16 cellular contexts compared by ENCODE assay signal in genomic region chr7:116872026-116872425, GRCh38. TPM values are rescaled to one million over a fixed set of nuclear protein-coding genes. Genes with fewer than 3 reads are reported as not detected.
DNase-seq lines count a peak whose midpoint lies in the region; ATAC-seq and TF ChIP-seq lines count a peak whose summit lies in the region.
"Had no signal": no experiment of that assay in that cellular context is flagged by ENCODE, and none has a peak within 500 bp of the region (broad histone marks: within the 10 kb centered on the region; RNA-seq: fewer than 3 reads in every experiment).

No MANE protein-coding gene starts in this region.

- no peak overlapping the region for H2AFZ ChIP-seq in GM23338

- no peak overlapping the region for H3K9ac ChIP-seq in endodermal cell (ENCODE audit: extremely low read depth, low read length, poor library complexity, severe bottlenecking)

- no peaks in the 10 kb centered on the region for H3K27me3 Mint-ChIP-seq in activated CD4-positive, alpha-beta T cell treated with anti-CD3 and anti-CD28 coated beads, Interleukin-2, amount 10 ng/mL, durations not matched to agents 7 days and 5 days
- H3K27me3 Mint-ChIP-seq in GM23338 (ENCODE audit: insufficient read depth, low read depth, poor library complexity) (peaks cover 1% of the 10 kb centered on the region), endodermal cell (ENCODE audit: insufficient read depth) (no peaks in the 10 kb centered on the region)

- peaks cover 70% of the 10 kb centered on the region for H4K20me1 ChIP-seq in GM23338 (replicated peaks; ENCODE audit: insufficient read depth)

- 100% methylated on average over 1 of the region's 1 CpG; no CpG with 5 or more reads in 1 of the 2 experiments for WGBS in endodermal cell (ENCODE audit: insufficient coverage in 1 of 2, insufficient read length in 1 of 2), 2 experiments

- H3K27ac Mint-ChIP-seq in activated CD4-positive, alpha-beta T cell treated with anti-CD3 and anti-CD28 coated beads, Interleukin-2, amount 10 ng/mL, durations not matched to agents 7 days and 5 days = peak overlapping the region; percentile 27
- H3K27ac Mint-ChIP-seq in GM23338 (0 out of 2 replicates have a peak overlapping the region, but pooled peaks have one; percentile 22), endodermal cell (peak overlapping the region; percentile 15)

- H3K36me3 ChIP-seq in GM23338 (ENCODE audit: insufficient read depth) (no peaks in the 10 kb centered on the region), endodermal cell (ENCODE audit: control insufficient read depth, insufficient read depth, low read length) (peaks cover 29% of the 10 kb centered on the region)
- H3K36me3 ChIP-seq: lower lobe of right lung had no signal

- no peak for DNase-seq in activated CD4-positive, alpha-beta T cell treated with anti-CD3 and anti-CD28 coated beads, Interleukin-2, amount 10 ng/mL, durations not matched to agents 7 days and 5 days
- DNase-seq in activated CD4-positive, alpha-beta T cell treated with anti-CD3 and anti-CD28 coated beads, Interleukin-2, amount 50 U/mL, for 1 hour = no peak
- DNase-seq in GM23338 (ENCODE audit: low spot score) (no peak), endodermal cell (no peak), pulmonary artery endothelial cell (ENCODE audit: low read depth, low spot score) (peak; percentile 46), NCI-H2227 (lab: John Stamatoyannopoulos, UW; ENCODE audit: unreplicated experiment) (no peak), NCI-H187 (lab: John Stamatoyannopoulos, UW) (no peak)
- DNase-seq: activated T-cell treated with anti-CD3 and anti-CD28 coated beads, Interleukin-2, amount 50 U/mL, for 4 hours; hypothalamus; lower lobe of right lung; NCI-H2171 treated with DMSO at 0.1 percent for 48 hours; SIG-M5; stimulated activated CD4-positive, alpha-beta T cell treated with anti-CD3 and anti-CD28 coated beads, Interleukin-15, amount 100 ng/mL, for 24 hours had no signal

- no peaks in the 10 kb centered on the region for H3K9me2 ChIP-seq in GM23338 (ENCODE audit: insufficient read depth)

- no peak for TF ChIP-seq CTCF in GM23338 (conservative IDR thresholded peaks at IDR 0.05; ENCODE audit: low read depth in 2 of 2)
- no peak for TF ChIP-seq CTCF in endodermal cell (conservative IDR thresholded peaks at IDR 0.05)

- no peak overlapping the region for H3K4me3 ChIP-seq in GM23338
- H3K4me3 ChIP-seq in endodermal cell (ENCODE audit: low read length) = no peak overlapping the region
- H3K4me3 ChIP-seq: lower lobe of right lung, tibial nerve had no signal

- no peaks in the 10 kb centered on the region for H3K9me3 Mint-ChIP-seq in activated CD4-positive, alpha-beta T cell treated with anti-CD3 and anti-CD28 coated beads, Interleukin-2, amount 10 ng/mL, durations not matched to agents 7 days and 5 days
- H3K9me3 Mint-ChIP-seq in GM23338 (no peaks in the 10 kb centered on the region), endodermal cell (peaks cover 3% of the 10 kb centered on the region)
- H3K9me3 Mint-ChIP-seq: activated T-cell treated with anti-CD3 and anti-CD28 coated beads, Interleukin-2, amount 50 U/mL, for 4 hours had no signal

- H3K27ac ChIP-seq in GM23338 (ENCODE audit: low read depth) = 0 out of 2 replicates have a peak overlapping the region, but pooled peaks have one; percentile 4
- no peak overlapping the region for H3K27ac ChIP-seq in endodermal cell (ENCODE audit: low read depth, low read length)
- H3K27ac ChIP-seq: VCaP had no signal

- H3K4me2 ChIP-seq in GM23338 = no peak overlapping the region

- peaks cover 100% of the 10 kb centered on the region for H3K79me2 ChIP-seq in GM23338 (replicated peaks; ENCODE audit: insufficient read depth)

- H3K4me1 Mint-ChIP-seq in activated CD4-positive, alpha-beta T cell treated with anti-CD3 and anti-CD28 coated beads, Interleukin-2, amount 10 ng/mL, durations not matched to agents 7 days and 5 days = peaks cover 62% of the 10 kb centered on the region
- H3K4me1 Mint-ChIP-seq in GM23338 = peaks cover 23% of the 10 kb centered on the region
- peaks cover 16% of the 10 kb centered on the region for H3K4me1 Mint-ChIP-seq in endodermal cell

- no peak overlapping the region for H3K4me3 Mint-ChIP-seq in activated CD4-positive, alpha-beta T cell treated with anti-CD3 and anti-CD28 coated beads, Interleukin-2, amount 10 ng/mL, durations not matched to agents 7 days and 5 days
- H3K4me3 Mint-ChIP-seq in GM23338 (no peak overlapping the region), endodermal cell (no peak overlapping the region)
- H3K4me3 Mint-ChIP-seq: activated T-cell treated with anti-CD3 and anti-CD28 coated beads, Interleukin-2, amount 50 U/mL, for 4 hours had no signal

- H3F3A ChIP-seq in GM23338 (replicated peaks; ENCODE audit: low read depth) = no peaks in the 10 kb centered on the region

- ATAC-seq in GM23338 (no peak), GM18873 (IDR thresholded peaks at IDR 0.05; ENCODE audit: low FRiP score, unreplicated experiment) (no peak)
- ATAC-seq: lower lobe of right lung had no signal

- CTCF ChIA-PET in activated CD4-positive, alpha-beta T cell treated with anti-CD3 and anti-CD28 coated beads, Interleukin-2, amount 10 ng/mL, durations not matched to agents 7 days and 5 days (lab: Charles Lee) = interaction anchor here (1.0 kb wide), 1 partner anchor 31 kb away, joined by 3 read pairs; no protein-coding TSS in a partner anchor

- H3K36me3 Mint-ChIP-seq in activated CD4-positive, alpha-beta T cell treated with anti-CD3 and anti-CD28 coated beads, Interleukin-2, amount 10 ng/mL, durations not matched to agents 7 days and 5 days (ENCODE audit: low read depth) = peaks cover 29% of the 10 kb centered on the region
- peaks cover 12% of the 10 kb centered on the region; the same call in 2 of the 3 replicates for H3K36me3 Mint-ChIP-seq in GM23338 (ENCODE audit: low read depth)
- H3K36me3 Mint-ChIP-seq in endodermal cell (ENCODE audit: low read depth) = peaks cover 12% of the 10 kb centered on the region

- H3K9me3 ChIP-seq in endodermal cell (ENCODE audit: control insufficient read depth, low read length) = no peaks in the 10 kb centered on the region
- H3K9me3 ChIP-seq: lower lobe of right lung, tibial nerve had no signal

- POLR2A ChIA-PET in activated CD4-positive, alpha-beta T cell treated with anti-CD3 and anti-CD28 coated beads, Interleukin-2, amount 10 ng/mL, durations not matched to agents 7 days and 5 days (lab: Charles Lee) = no interaction called here

- H3K4me1 ChIP-seq in GM23338 (ENCODE audit: insufficient read depth) (peaks cover 21% of the 10 kb centered on the region), endodermal cell (ENCODE audit: control insufficient read depth, insufficient read depth, low read length) (no peaks in the 10 kb centered on the region)

- H3K27me3 ChIP-seq in GM23338 (ENCODE audit: insufficient read depth) (no peaks in the 10 kb centered on the region), endodermal cell (ENCODE audit: control insufficient read depth, insufficient read depth, low read length, poor library complexity, severe bottlenecking) (no peaks in the 10 kb centered on the region)
- H3K27me3 ChIP-seq: tibial nerve had no signal

TF ChIP-seq in GM23338, 12 proteins besides CTCF, POLR2A, EP300 and RAD21 (continues in another document):
- no peak for TF ChIP-seq CREB1 (CRISPR knock-in tag; IDR thresholded peaks at IDR 0.05; ENCODE audit: low read depth)
- TF ChIP-seq EZH2 (IDR thresholded peaks at IDR 0.05; ENCODE audit: low read depth, unreplicated experiment) = no peak

RNA-seq across cellular contexts. Expression of gene CAPZA2, which starts 9.6 kb away (rescaled TPM):
- 100 to 1,000 TPM; 134 to 182 TPM for total RNA-seq in activated CD4-positive, alpha-beta T cell treated with anti-CD3 and anti-CD28 coated beads, Interleukin-2, amount 10 ng/mL, durations not matched to agents 7 days and 5 days
- 106 and 141 TPM in 2 replicates for total RNA-seq in GM23338 (2014; rRNA removed; shearing (Covaris generic))
- 49.1 and 49.9 TPM in 2 replicates for polyA plus RNA-seq in GM23338 (2016; fragmentation: Nextera tagmentation; extraction: Ambion mirVana)
- total RNA-seq in endodermal cell (100 to 1,000 TPM; 127 to 133 TPM), pulmonary artery endothelial cell (304 and 404 TPM in 2 replicates)
- polyA plus RNA-seq in endodermal cell (2013, experiment 1 of 2) = 88.2 TPM
- polyA plus RNA-seq in endodermal cell (2013, experiment 2 of 2) = 92.9 TPM
